In genomic region chr7:58086461-58086860, GRCh38 we compare ENCODE assay signal across 22 cellular contexts.
DNase-seq lines count a peak whose midpoint lies in the region; ATAC-seq and TF ChIP-seq lines count a peak whose summit lies in the region.
"Had no signal": no experiment of that assay in that cellular context is flagged by ENCODE, and none has a peak within 500 bp of the region (broad histone marks: within the 10 kb centered on the region; RNA-seq: fewer than 3 reads in every experiment).

No MANE protein-coding gene starts in this region.

- H3K9me3 ChIP-seq in right atrium auricular region (peaks cover 0 to 8% of the 10 kb centered on the region in 2 donors), stomach (peaks cover 7 to 63% (median 30%) of the 10 kb centered on the region in 4 donors), ascending aorta (peaks cover 0 to 7% of the 10 kb centered on the region in 2 donors)

- 72 to 76% (median 74%) methylated on average over 34 to 40 of the region's 40 CpGs for WGBS in stomach, 5 donors

- H3K27ac ChIP-seq in right atrium auricular region = no peak overlapping the region
- H3K27ac ChIP-seq in stomach = no peak overlapping the region
- no peak overlapping the region for H3K27ac ChIP-seq in ascending aorta
- H3K27ac ChIP-seq: HL-60 had no signal

- DNase-seq in left cardiac atrium (peak; percentile 11), right atrium auricular region (ENCODE audit: low spot score) (no peak), GM13976 (ENCODE audit: low spot score) (peak; percentile 0), kidney epithelial cell (ENCODE audit: low read depth) (no peak), stomach (peak; percentile 25), NCI-H2081 treated with DMSO at 0.1 percent for 48 hours (lab: John Stamatoyannopoulos, UW) (no peak), ascending aorta (ENCODE audit: low spot score in 2 of 2) (no peak)
- no peak for DNase-seq in activated effector memory CD4-positive, alpha-beta T cell treated with anti-CD3 and anti-CD28 coated beads, Interleukin-2, amount 50 U/mL, for 16 hours
- DNase-seq: C1 segment of cervical spinal cord; CD4-positive, CD25-positive, alpha-beta regulatory T cell; CD8-positive, alpha-beta memory T cell; COR-L47; DMS 273 treated with DMSO at 0.1 percent for 48 hours; DMS53; DND-41; EL; GOT3; H7; HFFc6 had no signal

- TF ChIP-seq EP300 in stomach (IDR thresholded peaks at IDR 0.05) = no peak

- intact Hi-C loops in left cardiac atrium (cut with DNase I) (no loop called here), stomach (cut with DNase I; ENCODE audit: low total_unique reads) (no loop called here), ascending aorta (cut with DNase I) (no loop called here)

- TF ChIP-seq POLR2A in stomach (IDR thresholded peaks at IDR 0.05) = no peak

- H3K36me3 ChIP-seq in right atrium auricular region = no peaks in the 10 kb centered on the region
- no peaks in the 10 kb centered on the region for H3K36me3 ChIP-seq in kidney epithelial cell (ENCODE audit: control insufficient read depth, insufficient read depth, low read length)
- no peaks in the 10 kb centered on the region for H3K36me3 ChIP-seq in stomach
- no peaks in the 10 kb centered on the region for H3K36me3 ChIP-seq in ascending aorta

- ATAC-seq in left cardiac atrium = no peak
- ATAC-seq: GM12878, HCT116 had no signal

- H3K4me1 ChIP-seq in right atrium auricular region (no peaks in the 10 kb centered on the region), stomach (no peaks in the 10 kb centered on the region), ascending aorta (no peaks in the 10 kb centered on the region)

- no peak for TF ChIP-seq CTCF in right atrium auricular region (IDR thresholded peaks at IDR 0.05)
- TF ChIP-seq CTCF in GM13976 (IDR thresholded peaks at IDR 0.05; ENCODE audit: borderline replicate concordance, control extremely low read depth, extremely low read depth, insufficient read depth, missing control alignments) = no peak
- TF ChIP-seq CTCF in kidney epithelial cell (IDR thresholded peaks at IDR 0.05; ENCODE audit: insufficient read depth, low read length, poor library complexity, severe bottlenecking) = no peak
- TF ChIP-seq CTCF in stomach (IDR thresholded peaks at IDR 0.05) = no peak
- TF ChIP-seq CTCF in ascending aorta (IDR thresholded peaks at IDR 0.05) = no peak

- H3K4me3 ChIP-seq in right atrium auricular region (no peak overlapping the region), kidney epithelial cell (ENCODE audit: low read depth, low read length) (peak overlapping the region; percentile 7), stomach (no peak overlapping the region), ascending aorta (no peak overlapping the region)
- H3K4me3 ChIP-seq: GM12878 had no signal

- no peaks in the 10 kb centered on the region for H3K27me3 ChIP-seq in right atrium auricular region
- H3K27me3 ChIP-seq in kidney epithelial cell (ENCODE audit: control insufficient read depth, insufficient read depth, low read length) = no peaks in the 10 kb centered on the region
- H3K27me3 ChIP-seq in stomach = no peaks in the 10 kb centered on the region
- H3K27me3 ChIP-seq in ascending aorta = no peaks in the 10 kb centered on the region

- in situ Hi-C loops in GM13976 (cut with MboI; ENCODE audit: low sequenced_read_pairs, unreplicated experiment) = no loop called here

Comparison
In these comparisons a context has a peak if more than half of its experiments do, and no peak if none do; other contexts are left out.
1. DNase-seq: peak in left cardiac atrium (single experiment), GM13976 (single experiment) and stomach (single experiment); none in right atrium auricular region (single experiment), kidney epithelial cell (single experiment), activated effector memory CD4-positive, alpha-beta T cell treated with anti-CD3 and anti-CD28 coated beads, Interleukin-2, amount 50 U/mL, for 16 hours (single experiment), NCI-H2081 treated with DMSO at 0.1 percent for 48 hours (single experiment) and ascending aorta (0 of 2).